Comparison of ENCODE assay signal across 9 cellular contexts in genomic region chr2:138503652-138504051, GRCh38. TPM values are rescaled to one million over a fixed set of nuclear protein-coding genes. Genes with fewer than 3 reads are reported as not detected.
A peak's percentile ranks its signal among the peaks of the same experiment; 100 is the strongest.
DNase-seq lines count a peak whose midpoint lies in the region; ATAC-seq, FAIRE-seq and TF ChIP-seq lines count a peak whose summit lies in the region.
"Had no signal": no experiment of that assay in that cellular context is flagged by ENCODE, and none has a peak within 500 bp of the region (broad histone marks: within the 10 kb centered on the region; RNA-seq: fewer than 3 reads in every experiment).

No MANE protein-coding gene starts in this region.

- H3K27me3 Mint-ChIP-seq in activated naive CD8-positive, alpha-beta T cell treated with anti-CD3 and anti-CD28 coated beads for 36 hours = peaks cover 6% of the 10 kb centered on the region

- no peak for TF ChIP-seq RAD21 in HepG2 (CRISPR knock-in tag; IDR thresholded peaks at IDR 0.05)

- peak overlapping the region; percentile 87; the same call in 1 of the 2 replicates for H3K9ac ChIP-seq in HepG2 (ENCODE audit: insufficient read depth, low read depth, low read length)
- H3K9ac ChIP-seq in mesenchymal stem cell (ENCODE audit: low read length) = peak overlapping the region; percentile 89

- no peak overlapping the region for H3K18ac ChIP-seq in mesenchymal stem cell (ENCODE audit: low read depth in 1 of 2, low read length in 2 of 2)

- TF ChIP-seq CTCF in HepG2 (CRISPR knock-in tag; IDR thresholded peaks at IDR 0.05) = no peak
- no peak for TF ChIP-seq CTCF in right lobe of liver (IDR thresholded peaks at IDR 0.05)

- H3K27ac ChIP-seq in HepG2 (ENCODE audit: extremely low read length, insufficient read depth, low read length) (peak overlapping the region; percentile 80), right lobe of liver (peak overlapping the region in 1 of 3 donors; percentile 90), mesenchymal stem cell (ENCODE audit: low read length, poor library complexity, severe bottlenecking) (no peak overlapping the region)

- H2BK5ac ChIP-seq in mesenchymal stem cell (ENCODE audit: low read depth, low read length, poor library complexity, severe bottlenecking) = no peak overlapping the region

- DNase-seq in HepG2 (ENCODE audit: low spot score) (no peak), right lobe of liver (no peak), mesenchymal stem cell (no peak), glomerular visceral epithelial cell (ENCODE audit: extremely low spot score) (no peak), HTR-8/SVneo (ENCODE audit: insufficient read length, low spot score) (no peak), AG08395 (ENCODE audit: low spot score) (no peak), ecto neural progenitor cell (ENCODE audit: low spot score) (no peak)
- no peak for DNase-seq in activated naive CD8-positive, alpha-beta T cell treated with anti-CD3 and anti-CD28 coated beads for 36 hours
- DNase-seq: activated CD4-positive, alpha-beta T cell treated with anti-CD3 and anti-CD28 coated beads for 1 hour had no signal

- H3K9me3 ChIP-seq in HepG2 (ENCODE audit: low read length) (no peaks in the 10 kb centered on the region), right lobe of liver (no peaks in the 10 kb centered on the region), mesenchymal stem cell (ENCODE audit: control insufficient read depth, low read length) (no peaks in the 10 kb centered on the region)

- H2BK12ac ChIP-seq in mesenchymal stem cell (ENCODE audit: low read length in 2 of 2) = no peak overlapping the region

- peaks cover 21% of the 10 kb centered on the region for H3K36me3 Mint-ChIP-seq in activated naive CD8-positive, alpha-beta T cell treated with anti-CD3 and anti-CD28 coated beads for 36 hours

- H3K23ac ChIP-seq in mesenchymal stem cell (ENCODE audit: low read length in 2 of 2) = no peak overlapping the region

- H2BK15ac ChIP-seq in mesenchymal stem cell (ENCODE audit: low read depth, poor library complexity, severe bottlenecking) = no peak overlapping the region

- TF ChIP-seq POLR2A in HepG2 (IDR thresholded peaks at IDR 0.05; ENCODE audit: insufficient read depth in 1 of 2, low read depth in 2 of 2, low read length in 2 of 2) (no peak), right lobe of liver (IDR thresholded peaks at IDR 0.05) (no peak)

- TF ChIP-seq EP300 in HepG2 (IDR thresholded peaks at IDR 0.05; ENCODE audit: low read depth in 2 of 2, low read length in 2 of 2) = no peak
- TF ChIP-seq EP300 in HepG2 (CRISPR knock-in tag; IDR thresholded peaks at IDR 0.05; ENCODE audit: borderline replicate concordance) = no peak

- H2AFZ ChIP-seq in HepG2 (ENCODE audit: low read length) = no peak overlapping the region
- no peak overlapping the region for H2AFZ ChIP-seq in mesenchymal stem cell (ENCODE audit: low read depth, low read length)

- POLR2A ChIA-PET in HepG2 (lab: Yijun Ruan, JAX) = interaction anchor here (0.9 to 5.0 kb wide), 6 partner anchors 9 to 539 kb away, joined by 3 to 65 read pairs (median 6); partner anchors contain the start of gene HNMT

- H4K20me1 ChIP-seq in HepG2 (ENCODE audit: insufficient read depth, low read length) = peaks cover 40% of the 10 kb centered on the region

- H4K91ac ChIP-seq in mesenchymal stem cell (ENCODE audit: low read length) = no peak overlapping the region

- H3K14ac ChIP-seq in mesenchymal stem cell (ENCODE audit: low read length in 2 of 2) = no peak overlapping the region

- H3K36me3 ChIP-seq in HepG2 (replicated peaks in 1 of 2; ENCODE audit: control insufficient read depth in 1 of 2, insufficient read depth in 2 of 2, low read length in 2 of 2) (no peaks in the 10 kb centered on the region), right lobe of liver (no peaks in the 10 kb centered on the region), mesenchymal stem cell (ENCODE audit: control insufficient read depth in 1 of 2, insufficient read depth in 2 of 2, low read depth in 1 of 2, low read length in 2 of 2) (no peaks in the 10 kb centered on the region)

- H3K4me3 ChIP-seq in HepG2 (replicated peaks in 1 of 3; ENCODE audit: insufficient read depth in 1 of 3, low read depth in 2 of 3, low read length in 3 of 3) (peak overlapping the region; percentile 76 to 94 (median 92); a peak in 5 of 6 replicates), right lobe of liver (peak overlapping the region in 1 of 3 donors; percentile 91), mesenchymal stem cell (ENCODE audit: insufficient read depth in 1 of 2, low read depth in 1 of 2, low read length in 2 of 2) (peak overlapping the region in 1 of 2 experiments; percentile 92)

- in situ Hi-C loops in HepG2 (cut with HindIII; ENCODE audit: extremely low pct_ligation_motif_present, low pct_unique_long_range_greater_than_20kb) = no loop called here

- no TSS peak for BruUV-seq in HepG2 (replicated peaks; lab: Mats Ljungman, UMichigan)

- no peak for ATAC-seq in HepG2
- ATAC-seq in right lobe of liver = no peak

- H3K4me2 ChIP-seq in HepG2 (ENCODE audit: low read depth, low read length) = peak overlapping the region; percentile 83
- no peak overlapping the region for H3K4me2 ChIP-seq in mesenchymal stem cell (ENCODE audit: low read length, poor library complexity, severe bottlenecking)

- peaks cover 64% of the 10 kb centered on the region for H3K4me1 ChIP-seq in HepG2 (ENCODE audit: insufficient read depth, low read length)
- peaks cover 0 to 44% (median 16%) of the 10 kb centered on the region in 4 donors for H3K4me1 ChIP-seq in right lobe of liver
- H3K4me1 ChIP-seq in mesenchymal stem cell (ENCODE audit: control insufficient read depth, insufficient read depth, low read depth, low read length) = peaks cover 3% of the 10 kb centered on the region

- no peak for FAIRE-seq in HepG2 (lab: Jason Lieb, UNC)
- no peak for FAIRE-seq in HTR-8/SVneo (lab: Jason Lieb, UNC)

- peaks cover 80% of the 10 kb centered on the region for H3K79me2 ChIP-seq in HepG2 (ENCODE audit: insufficient read depth, low read length)

- H3K4me1 Mint-ChIP-seq in activated naive CD8-positive, alpha-beta T cell treated with anti-CD3 and anti-CD28 coated beads for 36 hours = peaks cover 37% of the 10 kb centered on the region

- CTCF ChIA-PET in HepG2 (lab: Yijun Ruan, JAX; ENCODE audit: low intra/inter-chr PET ratio, low total read pairs) = no interaction called here

- H3K4me3 Mint-ChIP-seq in activated naive CD8-positive, alpha-beta T cell treated with anti-CD3 and anti-CD28 coated beads for 36 hours = peak overlapping the region; percentile 99

- H3K79me1 ChIP-seq in mesenchymal stem cell (replicated peaks; ENCODE audit: low read length, poor library complexity, severe bottlenecking) = peaks cover 10% of the 10 kb centered on the region

- peak overlapping the region; percentile 95 for H3K27ac Mint-ChIP-seq in activated naive CD8-positive, alpha-beta T cell treated with anti-CD3 and anti-CD28 coated beads for 36 hours

- no peak overlapping the region for H4K8ac ChIP-seq in mesenchymal stem cell (ENCODE audit: low read length)

- no peak overlapping the region for H2AK5ac ChIP-seq in mesenchymal stem cell (ENCODE audit: low read length, severe bottlenecking)

- H3K27me3 ChIP-seq in HepG2 (ENCODE audit: control insufficient read depth in 1 of 2, insufficient read depth in 2 of 2, low read length in 2 of 2) = no peaks in the 10 kb centered on the region; a peak in 1 of 5 replicates
- H3K27me3 ChIP-seq in right lobe of liver = no peaks in the 10 kb centered on the region
- H3K27me3 ChIP-seq in mesenchymal stem cell (ENCODE audit: control insufficient read depth in 1 of 2, insufficient read depth in 1 of 2, low read length in 2 of 2) = no peaks in the 10 kb centered on the region

- intact Hi-C loops in HepG2 (cut with micrococcal nuclease; ENCODE audit: unreplicated experiment) (loop anchor here (2.0 to 10.0 kb wide), 6 partner anchors 57 to 591 kb away; no protein-coding TSS in a partner anchor), right lobe of liver (cut with DNase I) (no loop called here)

- no peaks in the 10 kb centered on the region for H3K9me3 Mint-ChIP-seq in activated naive CD8-positive, alpha-beta T cell treated with anti-CD3 and anti-CD28 coated beads for 36 hours

- 3% methylated on average over 3 of the region's 3 CpGs for WGBS in HepG2 (ENCODE audit: low lambda C conversion rate)
- WGBS in right lobe of liver (ENCODE audit: insufficient coverage, low coverage, low lambda C conversion rate, missing lambda C conversion rate) = 1% methylated on average over 3 of the region's 3 CpGs
- no CpG with 5 or more reads among the region's 3 CpGs for WGBS in mesenchymal stem cell

- H3K4ac ChIP-seq in mesenchymal stem cell (ENCODE audit: low read depth in 1 of 2, low read length in 2 of 2) = no peak overlapping the region

- H2BK120ac ChIP-seq in mesenchymal stem cell (ENCODE audit: low read depth, low read length) = no peak overlapping the region

TF ChIP-seq in HepG2, 621 proteins besides CTCF, POLR2A, EP300 and RAD21 (continues in another document):
- TF ChIP-seq KMT2B (CRISPR knock-in tag; IDR thresholded peaks at IDR 0.05) (no peak), ZNF230 (CRISPR knock-in tag; IDR thresholded peaks at IDR 0.05) (no peak)

RNA-seq across cellular contexts. Expression of gene SPOPL, which starts 2.1 kb away (rescaled TPM):
- total RNA-seq in HepG2 (2016; rRNA removed; fragmentation: Illumina TruSeq; extraction: Trizol) = 51.6 and 68.8 TPM in 2 replicates
- total RNA-seq in HepG2 (2016; cell fraction: cytosol; rRNA removed; fragmentation: Illumina TruSeq; extraction: Trizol; ENCODE audit: low read depth) = 10.0 and 11.5 TPM in 2 replicates
- 47.5 and 62.1 TPM in 2 replicates for total RNA-seq in HepG2 (2016; cell fraction: insoluble cytoplasmic fraction; rRNA removed; fragmentation: Illumina TruSeq; extraction: Trizol)
- total RNA-seq in HepG2 (2016; cell fraction: membrane; rRNA removed; fragmentation: Illumina TruSeq; extraction: Trizol) = 48.3 and 49.1 TPM in 2 replicates
- total RNA-seq in HepG2 (2016; cell fraction: nucleus; rRNA removed; fragmentation: Illumina TruSeq; extraction: Trizol) = 43.8 and 44.8 TPM in 2 replicates
- polyA plus RNA-seq in HepG2 (2011; rRNA removed) = 11.0 and 12.6 TPM in 2 replicates
- 6.4 and 7.3 TPM in 2 replicates for polyA plus RNA-seq in HepG2 (2011; cell fraction: cytosol; rRNA removed)
- polyA plus RNA-seq in HepG2 (2011; cell fraction: nucleus; rRNA removed) = 11.9 and 15.1 TPM in 2 replicates
- 18.9 and 24.1 TPM in 2 replicates for polyA plus RNA-seq in HepG2 (2012)
- 4.1 and 6.0 TPM in 2 replicates for polyA plus RNA-seq in HepG2 (2016; cell fraction: cytosol; fragmentation: Illumina TruSeq; extraction: Trizol; ENCODE audit: low read depth)
- polyA plus RNA-seq in HepG2 (2016; cell fraction: insoluble cytoplasmic fraction; fragmentation: Illumina TruSeq; extraction: Trizol; ENCODE audit: low read depth) = 33.9 and 34.3 TPM in 2 replicates
- polyA plus RNA-seq in HepG2 (2016; cell fraction: membrane; fragmentation: Illumina TruSeq; extraction: Trizol; ENCODE audit: low read depth) = 18.7 and 19.9 TPM in 2 replicates
- 16.2 and 18.6 TPM in 2 replicates for polyA plus RNA-seq in HepG2 (2016; cell fraction: nucleus; fragmentation: Illumina TruSeq; extraction: Trizol; ENCODE audit: insufficient read depth, low read depth)
- 4.7 and 17.9 TPM in 2 replicates for polyA minus RNA-seq in HepG2 (2011; rRNA and poly(A)+ RNA removed; ENCODE audit: low replicate concordance)
- polyA minus RNA-seq in HepG2 (2011; cell fraction: cytosol; rRNA and poly(A)+ RNA removed) = 17.1 and 17.5 TPM in 2 replicates
- 74.5 and 98.8 TPM in 2 replicates for polyA minus RNA-seq in HepG2 (2011; cell fraction: nucleus; rRNA and poly(A)+ RNA removed)
- 10 to 100 TPM; 10.6 to 14.8 (median 12.3) TPM for total RNA-seq in right lobe of liver
- total RNA-seq in activated naive CD8-positive, alpha-beta T cell treated with anti-CD3 and anti-CD28 coated beads for 36 hours = 10 to 100 TPM; 14.3 to 14.6 TPM
- polyA plus RNA-seq in mesenchymal stem cell (2013, experiment 1 of 2) = 8.6 TPM
- 9.9 TPM for polyA plus RNA-seq in mesenchymal stem cell (2013, experiment 2 of 2)
